ENCODE assay signal across 19 cellular contexts in the genomic region with DNA sequence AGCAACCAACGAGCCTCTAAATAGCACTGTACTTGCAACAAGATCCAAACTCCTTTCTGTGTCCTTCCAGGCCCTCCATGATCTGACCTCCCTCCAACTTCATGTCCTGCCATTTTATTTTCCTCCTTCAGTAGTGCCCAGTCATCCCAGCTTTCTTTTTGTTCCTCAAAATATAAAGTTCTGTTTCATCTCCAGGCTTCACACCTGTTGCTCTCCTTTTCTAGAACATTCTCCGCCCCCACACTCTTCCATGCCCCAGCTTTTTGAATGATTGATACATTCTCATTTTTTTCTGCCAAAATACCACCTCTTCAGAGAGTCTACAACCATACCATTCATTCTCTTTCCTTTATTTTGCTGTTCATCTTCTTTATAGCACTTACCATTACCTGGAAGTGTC.
DNase-seq lines count a peak whose midpoint lies in the region; ATAC-seq lines count a peak whose summit lies in the region.
"Had no signal": no experiment of that assay in that cellular context is flagged by ENCODE, and none has a peak within 500 bp of the region (broad histone marks: within the 10 kb centered on the region; RNA-seq: fewer than 3 reads in every experiment).

No MANE protein-coding gene starts in this region.

- H3K27ac ChIP-seq in muscle layer of colon (ENCODE audit: low read depth, low read length), result peak overlapping the region; percentile 27

- H3K9me3 ChIP-seq in T-helper 17 cell (ENCODE audit: control insufficient read depth, low read length, poor library complexity, severe bottlenecking) (no peaks in the 10 kb centered on the region), muscle layer of colon (ENCODE audit: low read length) (no peaks in the 10 kb centered on the region)
- H3K9me3 ChIP-seq: BE2C had no signal

- no peak for DNase-seq in activated naive CD4-positive, alpha-beta T cell (lab: John Stamatoyannopoulos, UW)
- DNase-seq in T-helper 17 cell, result no peak
- no peak for DNase-seq in NCI-H345 treated with DMSO at 0.1 percent for 48 hours (lab: John Stamatoyannopoulos, UW; ENCODE audit: unreplicated experiment)
- no peak for DNase-seq in NCI-H774 (lab: John Stamatoyannopoulos, UW)
- no peak for DNase-seq in SIG-M5 treated with dmso at 0.1 percent for 504 hours (lab: John Stamatoyannopoulos, UW; ENCODE audit: unreplicated experiment)
- DNase-seq: BE2C; CD8-positive, alpha-beta memory T cell; DMS53; GOT3; Karpas-422; NCI-H1092; NCI-H2081; NCI-H2171 treated with DMSO at 0.1 percent for 48 hours; NCI-H446 treated with DMSO at 0.1 percent for 48 hours; NCI-H748 treated with DMSO at 0.1 percent for 48 hours; Right ventricle myocardium superior had no signal

- ATAC-seq in T-helper 17 cell, result no peak

- H3K4me3 ChIP-seq in muscle layer of colon (ENCODE audit: low read depth in 1 of 2, low read length in 2 of 2), result no peak overlapping the region

- no peaks in the 10 kb centered on the region for H3K36me3 Mint-ChIP-seq in activated naive CD4-positive, alpha-beta T cell treated with anti-CD3 and anti-CD28 coated beads, Interleukin-2, amount 50 U/mL, for 24 hours
- peaks cover 6% of the 10 kb centered on the region for H3K36me3 Mint-ChIP-seq in T-helper 17 cell (ENCODE audit: low read depth)

- H3K27ac Mint-ChIP-seq in activated naive CD4-positive, alpha-beta T cell treated with anti-CD3 and anti-CD28 coated beads, Interleukin-2, amount 50 U/mL, for 24 hours, result peak overlapping the region; percentile 20
- H3K27ac Mint-ChIP-seq in T-helper 17 cell, result peak overlapping the region; percentile 82
- H3K27ac Mint-ChIP-seq: IgD-negative memory B cell had no signal

- H3K4me1 ChIP-seq in muscle layer of colon (ENCODE audit: insufficient read depth, low read length), result peaks cover 58% of the 10 kb centered on the region
- H3K4me1 ChIP-seq: BE2C had no signal

- no peaks in the 10 kb centered on the region for H3K27me3 Mint-ChIP-seq in activated naive CD4-positive, alpha-beta T cell treated with anti-CD3 and anti-CD28 coated beads, Interleukin-2, amount 50 U/mL, for 24 hours
- H3K27me3 Mint-ChIP-seq in T-helper 17 cell, result no peaks in the 10 kb centered on the region
- H3K27me3 Mint-ChIP-seq: CD8-positive, alpha-beta memory T cell; IgD-negative memory B cell had no signal

- H3K4me1 Mint-ChIP-seq in activated naive CD4-positive, alpha-beta T cell treated with anti-CD3 and anti-CD28 coated beads, Interleukin-2, amount 50 U/mL, for 24 hours, result peaks cover 80% of the 10 kb centered on the region
- peaks cover 40% of the 10 kb centered on the region for H3K4me1 Mint-ChIP-seq in T-helper 17 cell

- no peaks in the 10 kb centered on the region for H3K27me3 ChIP-seq in muscle layer of colon (ENCODE audit: control insufficient read depth in 1 of 2, insufficient read depth in 2 of 2, low read length in 2 of 2)
- H3K27me3 ChIP-seq: BE2C had no signal

- H3K9ac ChIP-seq in muscle layer of colon (ENCODE audit: low read length), result no peak overlapping the region

- H3K4me3 Mint-ChIP-seq in activated naive CD4-positive, alpha-beta T cell treated with anti-CD3 and anti-CD28 coated beads, Interleukin-2, amount 50 U/mL, for 24 hours, result no peak overlapping the region
- peak overlapping the region; percentile 71 for H3K4me3 Mint-ChIP-seq in T-helper 17 cell
- H3K4me3 Mint-ChIP-seq: IgD-negative memory B cell had no signal

- H3K36me3 ChIP-seq in muscle layer of colon (ENCODE audit: insufficient read depth, low read length), result no peaks in the 10 kb centered on the region
- H3K36me3 ChIP-seq: BE2C had no signal

- H3K9me3 Mint-ChIP-seq in activated naive CD4-positive, alpha-beta T cell treated with anti-CD3 and anti-CD28 coated beads, Interleukin-2, amount 50 U/mL, for 24 hours, result no peaks in the 10 kb centered on the region
- H3K9me3 Mint-ChIP-seq: CD8-positive, alpha-beta memory T cell; IgD-negative memory B cell had no signal
